14 cellular contexts compared by ENCODE assay signal in genomic region chr1:27377760-27378495, GRCh38. TPM values are rescaled to one million over a fixed set of nuclear protein-coding genes. Genes with fewer than 3 reads are reported as not detected.
"Had no signal": no experiment of that assay in that cellular context is flagged by ENCODE, and none has a peak within 500 bp of the region (broad histone marks: within the 10 kb centered on the region; RNA-seq: fewer than 3 reads in every experiment).

No MANE protein-coding gene starts in this region.

- FAIRE-seq: bronchial epithelial cell had no signal

- H3K9me3 ChIP-seq: mucosa of descending colon, upper lobe of left lung had no signal

- H3K4me3 ChIP-seq: mucosa of descending colon, upper lobe of left lung had no signal

- ATAC-seq: activated CD8-positive, alpha-beta T cell treated with anti-CD3 and anti-CD28 coated beads for 36 hours; activated T-cell treated with anti-CD3 and anti-CD28 coated beads, Interleukin-2, amount 50 U/mL, for 72 hours; esophagus mucosa; mucosa of descending colon; naive thymus-derived CD8-positive, alpha-beta T cell; T-cell had no signal

- DNase-seq: activated CD4-positive, alpha-beta T cell treated with anti-CD3 and anti-CD28 coated beads for 4 hours; activated CD8-positive, alpha-beta memory T cell treated with anti-CD3 and anti-CD28 coated beads, Interleukin-2, amount 50 U/mL, for 4 hours; activated CD8-positive, alpha-beta T cell treated with anti-CD3 and anti-CD28 coated beads for 36 hours; activated gamma-delta T cell treated with Interleukin-2 at 50 U/mL for 16 hours; activated T-cell treated with anti-CD3 and anti-CD28 coated beads, Interleukin-2, amount 50 U/mL, for 72 hours; aorta; mucosa of descending colon; naive thymus-derived CD8-positive, alpha-beta T cell; stimulated activated CD4-positive, alpha-beta T cell treated with anti-CD3 and anti-CD28 coated beads, Interleukin-4, amount 100 ng/mL, for 1 hour; stimulated activated CD8-positive, alpha-beta memory T cell treated with anti-CD3 and anti-CD28 coated beads, Interleukin-4, amount 100 ng/mL, for 48 hours; T-cell; upper lobe of left lung had no signal

- H3K27me3 ChIP-seq: upper lobe of left lung had no signal

RNA-seq across cellular contexts. Expression of gene FCN3, which starts 3.3 kb away (rescaled TPM):
- polyA plus RNA-seq: naive thymus-derived CD8-positive, alpha-beta T cell had no signal

RNA-seq across cellular contexts. Expression of gene CD164L2, which starts 5.2 kb away (rescaled TPM):
- polyA plus RNA-seq: aorta had no signal
